Comparison of ENCODE assay signal across 32 cellular contexts in genomic region chr18:25725461-25725860, GRCh38.
"Had no signal": no experiment of that assay in that cellular context is flagged by ENCODE, and none has a peak within 500 bp of the region (broad histone marks: within the 10 kb centered on the region; RNA-seq: fewer than 3 reads in every experiment).

No MANE protein-coding gene starts in this region.

- H3K9me3 ChIP-seq: ascending aorta, MG63 had no signal

- H3K36me3 ChIP-seq: ascending aorta, MG63 had no signal

- H3K27ac Mint-ChIP-seq: activated B cell treated with CpG ODN at 0.5 μM for 24 hours; activated CD4-positive, alpha-beta T cell treated with anti-CD3 and anti-CD28 coated beads, Interleukin-2, amount 10 ng/mL, durations not matched to agents 24 days and 14 days; activated CD8-positive, alpha-beta memory T cell treated with anti-CD3 and anti-CD28 coated beads, Interleukin-2, amount 10 ng/mL, durations not matched to agents 7 days and 5 days; activated naive CD4-positive, alpha-beta T cell treated with anti-CD3 and anti-CD28 coated beads, Interleukin-2, amount 50 U/mL, for 72 hours; activated naive CD8-positive, alpha-beta T cell treated with anti-CD3 and anti-CD28 coated beads, Interleukin-2, amount 50 U/mL, for 24 hours; activated T-cell treated with anti-CD3 and anti-CD28 coated beads, Interleukin-2, amount 50 U/mL, for 24 hours; activated T-helper 1 cell treated with anti-CD3 and anti-CD28 coated beads, Interleukin-12 subunit alpha, Interleukin-12 subunit beta, Interleukin-2, Interleukin-4 antibody, amounts not matched to agents 30 ng/mL and 10 ng/mL and 1 ng/mL, durations not matched to agents 14 hours and 24 hours and 36 hours; T-helper 17 cell had no signal

- DNase-seq: activated B cell treated with CpG ODN at 0.5 μM for 24 hours; activated CD4-positive, alpha-beta T cell treated with anti-CD3 and anti-CD28 coated beads for 1 hour; activated CD4-positive, alpha-beta T cell treated with anti-CD3 and anti-CD28 coated beads, Interleukin-2, amount 10 ng/mL, durations not matched to agents 24 days and 14 days; activated CD4-positive, alpha-beta T cell treated with anti-CD3 and anti-CD28 coated beads, Interleukin-2, amount 50 U/mL, for 48 hours; activated CD8-positive, alpha-beta memory T cell treated with anti-CD3 and anti-CD28 coated beads, Interleukin-2, amount 10 ng/mL, durations not matched to agents 7 days and 5 days; activated effector memory CD4-positive, alpha-beta T cell treated with Interleukin-2 at 50 U/mL for 16 hours; activated naive CD4-positive, alpha-beta T cell; activated naive CD8-positive, alpha-beta T cell treated with anti-CD3 and anti-CD28 coated beads, Interleukin-2, amount 50 U/mL, for 24 hours; activated T-cell treated with anti-CD3 and anti-CD28 coated beads, Interleukin-2, amount 50 U/mL, for 24 hours; amniotic stem cell; MG63; MV-4-11; NCI-H1092 treated with DMSO at 0.1 percent for 48 hours; NCI-H1417 treated with DMSO at 0.1 percent for 48 hours; NCI-H2029; NCI-H2107; NCI-H226; NCI-H510A; NCI-H526 treated with DMSO at 0.1 percent for 48 hours; NCI-H82; OCI-M1; Right ventricle myocardium superior; RPMI8226; T-helper 17 cell; T-helper 9 cell had no signal

- H3K27me3 Mint-ChIP-seq: activated CD4-positive, alpha-beta T cell treated with anti-CD3 and anti-CD28 coated beads, Interleukin-2, amount 10 ng/mL, durations not matched to agents 24 days and 14 days; activated CD8-positive, alpha-beta memory T cell treated with anti-CD3 and anti-CD28 coated beads, Interleukin-2, amount 10 ng/mL, durations not matched to agents 7 days and 5 days had no signal

- H3K4me1 ChIP-seq: ascending aorta had no signal

- H3K9me3 Mint-ChIP-seq: activated CD4-positive, alpha-beta T cell treated with anti-CD3 and anti-CD28 coated beads, Interleukin-2, amount 10 ng/mL, durations not matched to agents 24 days and 14 days had no signal

- ATAC-seq: activated CD8-positive, alpha-beta memory T cell treated with anti-CD3 and anti-CD28 coated beads, Interleukin-2, amount 10 ng/mL, durations not matched to agents 7 days and 5 days; activated naive CD4-positive, alpha-beta T cell treated with anti-CD3 and anti-CD28 coated beads, Interleukin-2, amount 50 U/mL, for 72 hours; activated naive CD8-positive, alpha-beta T cell treated with anti-CD3 and anti-CD28 coated beads, Interleukin-2, amount 50 U/mL, for 24 hours; Panc1; T-helper 17 cell had no signal

- H3K4me3 Mint-ChIP-seq: activated B cell treated with CpG ODN at 0.5 μM for 24 hours; activated CD4-positive, alpha-beta T cell treated with anti-CD3 and anti-CD28 coated beads, Interleukin-2, amount 10 ng/mL, durations not matched to agents 24 days and 14 days; activated CD8-positive, alpha-beta memory T cell treated with anti-CD3 and anti-CD28 coated beads, Interleukin-2, amount 10 ng/mL, durations not matched to agents 7 days and 5 days; activated naive CD8-positive, alpha-beta T cell treated with anti-CD3 and anti-CD28 coated beads, Interleukin-2, amount 50 U/mL, for 24 hours; activated T-cell treated with anti-CD3 and anti-CD28 coated beads, Interleukin-2, amount 50 U/mL, for 24 hours; activated T-helper 1 cell treated with anti-CD3 and anti-CD28 coated beads, Interleukin-12 subunit alpha, Interleukin-12 subunit beta, Interleukin-2, Interleukin-4 antibody, amounts not matched to agents 30 ng/mL and 10 ng/mL and 1 ng/mL, durations not matched to agents 14 hours and 24 hours and 36 hours; central memory CD8-positive, alpha-beta T cell; T-helper 17 cell had no signal

- H3K36me3 Mint-ChIP-seq: activated CD8-positive, alpha-beta memory T cell treated with anti-CD3 and anti-CD28 coated beads, Interleukin-2, amount 10 ng/mL, durations not matched to agents 7 days and 5 days; activated naive CD4-positive, alpha-beta T cell treated with anti-CD3 and anti-CD28 coated beads, Interleukin-2, amount 50 U/mL, for 72 hours; brain had no signal

- H3K4me3 ChIP-seq: ascending aorta, MG63 had no signal

- H3K27me3 ChIP-seq: ascending aorta, MG63 had no signal

- H3K4me1 Mint-ChIP-seq: activated B cell treated with CpG ODN at 0.5 μM for 24 hours; activated CD4-positive, alpha-beta T cell treated with anti-CD3 and anti-CD28 coated beads, Interleukin-2, amount 10 ng/mL, durations not matched to agents 24 days and 14 days; activated CD8-positive, alpha-beta memory T cell treated with anti-CD3 and anti-CD28 coated beads, Interleukin-2, amount 10 ng/mL, durations not matched to agents 7 days and 5 days; activated naive CD8-positive, alpha-beta T cell treated with anti-CD3 and anti-CD28 coated beads, Interleukin-2, amount 50 U/mL, for 24 hours; central memory CD8-positive, alpha-beta T cell; T-helper 17 cell had no signal

- H3K27ac ChIP-seq: ascending aorta, KMS-11 had no signal
